Comparison of ENCODE assay signal across 10 cellular contexts in genomic region chr5:98428806-98429205, GRCh38.
A peak's percentile ranks its signal among the peaks of the same experiment; 100 is the strongest.
DNase-seq lines count a peak whose midpoint lies in the region; ATAC-seq and TF ChIP-seq lines count a peak whose summit lies in the region.
"Had no signal": no experiment of that assay in that cellular context is flagged by ENCODE, and none has a peak within 500 bp of the region (broad histone marks: within the 10 kb centered on the region; RNA-seq: fewer than 3 reads in every experiment).

No MANE protein-coding gene starts in this region.

- H3K4me3 ChIP-seq in adrenal gland, result no peak overlapping the region
- no peak overlapping the region for H3K4me3 ChIP-seq in mucosa of descending colon
- H3K4me3 ChIP-seq in CD8-positive, alpha-beta memory T cell (ENCODE audit: low read length), result no peak overlapping the region
- H3K4me3 ChIP-seq: Peyer's patch had no signal

- no peak for TF ChIP-seq POLR2A in adrenal gland (IDR thresholded peaks at IDR 0.05)

- H3K9me3 Mint-ChIP-seq in CD8-positive, alpha-beta memory T cell, result peaks cover 0 to 2% (median 0%) of the 10 kb centered on the region in 5 donors

- H3K36me3 Mint-ChIP-seq in CD8-positive, alpha-beta memory T cell, result no peaks in the 10 kb centered on the region

- H3K9me3 ChIP-seq in adrenal gland (replicated peaks in 1 of 3), result no peaks in the 10 kb centered on the region
- H3K9me3 ChIP-seq in mucosa of descending colon, result no peaks in the 10 kb centered on the region
- no peaks in the 10 kb centered on the region for H3K9me3 ChIP-seq in CD8-positive, alpha-beta memory T cell (ENCODE audit: low read length)
- H3K9me3 ChIP-seq: Peyer's patch had no signal

- H3K36me3 ChIP-seq in adrenal gland (replicated peaks in 1 of 2), result no peaks in the 10 kb centered on the region
- H3K36me3 ChIP-seq in mucosa of descending colon (ENCODE audit: low read depth), result no peaks in the 10 kb centered on the region
- no peaks in the 10 kb centered on the region for H3K36me3 ChIP-seq in CD8-positive, alpha-beta memory T cell (ENCODE audit: insufficient read depth, low read length)
- H3K36me3 ChIP-seq: Peyer's patch had no signal

- POLR2A ChIA-PET in CD8-positive, alpha-beta memory T cell (lab: Charles Lee), result no interaction called here

- H3K27me3 Mint-ChIP-seq in CD8-positive, alpha-beta memory T cell, result no peaks in the 10 kb centered on the region

- no peaks in the 10 kb centered on the region for H3K4me1 Mint-ChIP-seq in CD8-positive, alpha-beta memory T cell

- CTCF ChIA-PET in CD8-positive, alpha-beta memory T cell (lab: Charles Lee), result no interaction called here

- intact Hi-C loops in adrenal gland (cut with DNase I), result no loop called here
- intact Hi-C loops in mucosa of descending colon (cut with DNase I, micrococcal nuclease), result no loop called here

- no peak overlapping the region for H3K4me3 Mint-ChIP-seq in CD8-positive, alpha-beta memory T cell

- H3K4me1 ChIP-seq in adrenal gland (replicated peaks in 1 of 2), result no peaks in the 10 kb centered on the region
- H3K4me1 ChIP-seq in mucosa of descending colon (ENCODE audit: low read depth), result peaks cover 5% of the 10 kb centered on the region
- no peaks in the 10 kb centered on the region for H3K4me1 ChIP-seq in CD8-positive, alpha-beta memory T cell (ENCODE audit: insufficient read depth, low read length)

- WGBS in adrenal gland, 4 donors, result 35 to 51% (median 43%) methylated on average over 4 of the region's 4 CpGs

- peak; percentile 78 for ATAC-seq in GM18520 (IDR thresholded peaks at IDR 0.05; ENCODE audit: unreplicated experiment)
- ATAC-seq in HG02852 (IDR thresholded peaks at IDR 0.05; ENCODE audit: unreplicated experiment), result peak; percentile 59
- peak; percentile 81 for ATAC-seq in mucosa of descending colon

- no peaks in the 10 kb centered on the region for H3K27me3 ChIP-seq in adrenal gland
- H3K27me3 ChIP-seq in CD8-positive, alpha-beta memory T cell (ENCODE audit: insufficient read depth, low read length, poor library complexity, severe bottlenecking), result no peaks in the 10 kb centered on the region
- H3K27me3 ChIP-seq: Peyer's patch had no signal

- no peak overlapping the region for H3K27ac Mint-ChIP-seq in CD8-positive, alpha-beta memory T cell

- H3K27ac ChIP-seq in adrenal gland, result no peak overlapping the region
- H3K27ac ChIP-seq in CD8-positive, alpha-beta memory T cell (ENCODE audit: low read depth, low read length), result no peak overlapping the region
- H3K27ac ChIP-seq: Peyer's patch had no signal

- TF ChIP-seq CTCF in adrenal gland (IDR thresholded peaks at IDR 0.05) (no peak), mucosa of descending colon (IDR thresholded peaks at IDR 0.05) (no peak)

- DNase-seq in adrenal gland (peak in 6 of 7 donors; percentile 15 to 73 (median 26)), mucosa of descending colon (peak in 1 of 3 donors; percentile 73), NCI-H510A (lab: John Stamatoyannopoulos, UW) (no peak), NCI-H1694 treated with DMSO at 0.1 percent for 48 hours (lab: John Stamatoyannopoulos, UW) (no peak), NK-92 (lab: John Stamatoyannopoulos, UW; ENCODE audit: unreplicated experiment) (no peak)
- no peak for DNase-seq in CD8-positive, alpha-beta memory T cell
- DNase-seq: GDM1 had no signal

Comparison
In these comparisons a context has a peak if more than half of its experiments do, and no peak if none do; other contexts are left out.
1. DNase-seq: peak in adrenal gland (6 of 7); none in NCI-H510A (single experiment), NCI-H1694 treated with DMSO at 0.1 percent for 48 hours (single experiment), CD8-positive, alpha-beta memory T cell (0 of 5) and NK-92 (single experiment).
2. Peak in every context shown above with its lines, with median percentiles within 50 percentile points of each other: ATAC-seq.